14 cellular contexts compared by ENCODE assay signal in genomic region chr16:89739383-89739782, GRCh38. TPM values are rescaled to one million over a fixed set of nuclear protein-coding genes. Genes with fewer than 3 reads are reported as not detected.
DNase-seq lines count a peak whose midpoint lies in the region; ATAC-seq and TF ChIP-seq lines count a peak whose summit lies in the region.
"Had no signal": no experiment of that assay in that cellular context is flagged by ENCODE, and none has a peak within 500 bp of the region (broad histone marks: within the 10 kb centered on the region; RNA-seq: fewer than 3 reads in every experiment).

No MANE protein-coding gene starts in this region.

- H3K27me3 ChIP-seq in cardiac muscle cell (no peaks in the 10 kb centered on the region), heart right ventricle (no peaks in the 10 kb centered on the region), gastrocnemius medialis (no peaks in the 10 kb centered on the region)

- H3K36me3 Mint-ChIP-seq in immature natural killer cell, result peaks cover 15 to 45% (median 16%) of the 10 kb centered on the region in 3 donors

- in situ Hi-C loops in gastrocnemius medialis (cut with MboI; ENCODE audit: low sequenced_read_pairs in 4 of 4), result no loop called here

- no peak overlapping the region for H3K4me3 ChIP-seq in cardiac muscle cell
- H3K4me3 ChIP-seq in heart right ventricle, result no peak overlapping the region
- H3K4me3 ChIP-seq in HEK293 (ENCODE audit: low read depth, low read length), result no peak overlapping the region
- H3K4me3 ChIP-seq in gastrocnemius medialis, result no peak overlapping the region

- no peak for TF ChIP-seq CTCF in cardiac muscle cell (IDR thresholded peaks at IDR 0.05; ENCODE audit: low read depth, low read length)
- TF ChIP-seq CTCF in heart right ventricle (IDR thresholded peaks at IDR 0.05), result no peak
- TF ChIP-seq CTCF in HEK293 (tag by site-specific recombination; IDR thresholded peaks at IDR 0.05), result no peak
- TF ChIP-seq CTCF in gastrocnemius medialis (IDR thresholded peaks at IDR 0.05 in 4 of 5, conservative IDR thresholded peaks at IDR 0.05 in 1 of 5), result no peak

- intact Hi-C loops in heart right ventricle (cut with DNase I) (no loop called here), gastrocnemius medialis (cut with DNase I; ENCODE audit: low total_unique reads) (no loop called here)

- DNase-seq in cardiac muscle cell (ENCODE audit: low read depth in 1 of 2, low spot score in 1 of 2), result no peak
- DNase-seq in heart right ventricle, result no peak
- DNase-seq in immature natural killer cell, result no peak
- no peak for DNase-seq in H4 (ENCODE audit: low spot score)
- no peak for DNase-seq in gastrocnemius medialis
- DNase-seq: CD4-positive, alpha-beta memory T cell; H9; NCI-H1417; NCI-H1930; NCI-H2171; NCI-H510A treated with DMSO at 0.1 percent for 48 hours; SHP77 treated with DMSO at 0.1 percent for 48 hours had no signal

- H3K27ac ChIP-seq in cardiac muscle cell (peak overlapping the region; percentile 61), heart right ventricle (no peak overlapping the region), HEK293 (ENCODE audit: extremely low read depth, low read depth, low read length) (no peak overlapping the region), gastrocnemius medialis (no peak overlapping the region)

- H3K4me1 Mint-ChIP-seq in immature natural killer cell, result peaks cover 58 to 63% of the 10 kb centered on the region in 2 donors
- H3K4me1 Mint-ChIP-seq: H9 had no signal

- TF ChIP-seq POLR2A in gastrocnemius medialis (IDR thresholded peaks at IDR 0.05), result no peak

- peaks cover 40% of the 10 kb centered on the region for H3K36me3 ChIP-seq in cardiac muscle cell
- peaks cover 5 to 80% (median 56%) of the 10 kb centered on the region in 9 donors for H3K36me3 ChIP-seq in heart right ventricle
- peaks cover 53 to 97% of the 10 kb centered on the region in 2 experiments; a peak in 2 of 3 replicates for H3K36me3 ChIP-seq in HEK293 (ENCODE audit: control insufficient read depth in 2 of 2, insufficient read depth in 1 of 2, low read length in 2 of 2)
- H3K36me3 ChIP-seq in gastrocnemius medialis, result peaks cover 0 to 60% of the 10 kb centered on the region in 2 donors

- ATAC-seq in heart right ventricle (no peak), gastrocnemius medialis (no peak), GM19467 (IDR thresholded peaks at IDR 0.05; ENCODE audit: unreplicated experiment) (no peak)

- H3K4me3 Mint-ChIP-seq in immature natural killer cell, result no peak overlapping the region
- H3K4me3 Mint-ChIP-seq: CD4-positive, alpha-beta memory T cell; H9 had no signal

- H3K27me3 Mint-ChIP-seq in immature natural killer cell (ENCODE audit: low read depth in 3 of 3), result peaks cover 18 to 27% (median 25%) of the 10 kb centered on the region in 3 donors
- H3K27me3 Mint-ChIP-seq: CD4-positive, alpha-beta memory T cell had no signal

- POLR2A ChIA-PET in HEK293 (lab: Yijun Ruan, JAX), result interaction anchor here (0.9 to 2.0 kb wide), 3 partner anchors 33 to 134 kb away, joined by 3 to 6 read pairs (median 4); partner anchors contain the start of genes FANCA and TCF25

- CTCF ChIA-PET in HEK293 (lab: Yijun Ruan, JAX), result interaction anchor here (0.6 to 0.7 kb wide), 2 partner anchors 26 to 40 kb away, joined by 3 read pairs; no protein-coding TSS in a partner anchor

- peaks cover 18% of the 10 kb centered on the region for H3K4me1 ChIP-seq in cardiac muscle cell (ENCODE audit: low read depth)
- peaks cover 0 to 3% (median 0%) of the 10 kb centered on the region in 9 donors for H3K4me1 ChIP-seq in heart right ventricle
- H3K4me1 ChIP-seq in HEK293 (ENCODE audit: control insufficient read depth, insufficient read depth, low read length), result no peaks in the 10 kb centered on the region
- no peaks in the 10 kb centered on the region for H3K4me1 ChIP-seq in gastrocnemius medialis

- 78 to 85% methylated on average over 9 of the region's 9 CpGs for WGBS in heart right ventricle, 2 donors

- no peaks in the 10 kb centered on the region for H3K9me3 ChIP-seq in cardiac muscle cell (ENCODE audit: low read depth)
- H3K9me3 ChIP-seq in heart right ventricle, result no peaks in the 10 kb centered on the region
- no peaks in the 10 kb centered on the region for H3K9me3 ChIP-seq in HEK293 (ENCODE audit: control insufficient read depth, insufficient read depth, low read depth, low read length)
- no peaks in the 10 kb centered on the region for H3K9me3 ChIP-seq in gastrocnemius medialis

- H3K9me3 Mint-ChIP-seq in immature natural killer cell, result no peaks in the 10 kb centered on the region
- H3K9me3 Mint-ChIP-seq: CD4-positive, alpha-beta memory T cell; H9 had no signal

- peak overlapping the region in 5 of 6 donors; percentile 23 to 89 (median 60) for H3K27ac Mint-ChIP-seq in immature natural killer cell

TF ChIP-seq in HEK293, 187 proteins besides CTCF, POLR2A, EP300 and RAD21:
- peak; percentile 47; the same call in 1 of the 2 replicates for TF ChIP-seq GLIS2 (tag by site-specific recombination; IDR thresholded peaks at IDR 0.05)
- no peak for TF ChIP-seq ZNF426 (tag by site-specific recombination; IDR thresholded peaks at IDR 0.05)
- peak; percentile 95 for TF ChIP-seq GLIS1 (tag by site-specific recombination; IDR thresholded peaks at IDR 0.05)

RNA-seq across cellular contexts. Expression of gene ZNF276, which starts 18.0 kb away (rescaled TPM):
- total RNA-seq in cardiac muscle cell (30.4 and 43.2 TPM in 2 replicates), heart right ventricle (10 to 100 TPM in 9 of 10 donors, 1 to 10 TPM in 1; 8.2 to 16.0 (median 12.8) TPM), gastrocnemius medialis (10 to 100 TPM; 11.1 to 13.6 (median 11.5) TPM)
- polyA plus RNA-seq in cardiac muscle cell (16.2 and 22.5 TPM in 2 replicates), heart right ventricle (10 to 100 TPM; 12.2 to 29.3 TPM), immature natural killer cell (10 to 100 TPM; 20.6 to 91.6 (median 30.0) TPM)
- total RNA-seq in H4 (2014; rRNA removed; shearing (Covaris generic)), result 5.9 and 6.9 TPM in 2 replicates

RNA-seq across cellular contexts. Expression of gene VPS9D1, which starts 18.7 kb away (rescaled TPM):
- 21.3 and 30.0 TPM in 2 replicates for total RNA-seq in cardiac muscle cell
- 15.4 and 22.3 TPM in 2 replicates for polyA plus RNA-seq in cardiac muscle cell
- total RNA-seq in heart right ventricle, result 10 to 100 TPM in 9 of 10 donors, 1 to 10 TPM in 1; 9.3 to 15.6 (median 11.8) TPM
- 10 to 100 TPM in 1 of 2 donors, 1 to 10 TPM in 1; 7.0 to 41.0 TPM for polyA plus RNA-seq in heart right ventricle
- 1 to 10 TPM in 1 of 3 donors, under 1 TPM in 2; 0.65 to 1.3 (median 0.96) TPM for polyA plus RNA-seq in immature natural killer cell
- 4.1 and 6.0 TPM in 2 replicates for total RNA-seq in H4 (2014; rRNA removed; shearing (Covaris generic))
- total RNA-seq in gastrocnemius medialis, result 1 to 10 TPM; 2.3 to 9.4 (median 3.4) TPM

RNA-seq across cellular contexts. Expression of gene SPATA2L, which starts 37.9 kb away (rescaled TPM):
- 15.5 and 25.2 TPM in 2 replicates for total RNA-seq in cardiac muscle cell
- polyA plus RNA-seq in cardiac muscle cell, result 12.3 and 17.1 TPM in 2 replicates
- 1 to 10 TPM; 1.9 to 4.1 (median 2.9) TPM for total RNA-seq in heart right ventricle
- polyA plus RNA-seq in heart right ventricle, result 10 to 100 TPM in 1 of 2 donors, 1 to 10 TPM in 1; 3.2 to 13.0 TPM
- polyA plus RNA-seq in immature natural killer cell, result 10 to 100 TPM in 2 of 3 donors, 1 to 10 TPM in 1; 4.7 to 14.5 (median 13.4) TPM
- 8.1 and 9.2 TPM in 2 replicates for total RNA-seq in H4 (2014; rRNA removed; shearing (Covaris generic))
- total RNA-seq in gastrocnemius medialis, result 1 to 10 TPM; 1.3 to 7.5 (median 3.2) TPM

RNA-seq across cellular contexts. Expression of gene CDK10, which starts 52.9 kb away (rescaled TPM):
- total RNA-seq in cardiac muscle cell, result 58.8 and 76.3 TPM in 2 replicates
- polyA plus RNA-seq in cardiac muscle cell, result 142 and 159 TPM in 2 replicates
- total RNA-seq in heart right ventricle, result 10 to 100 TPM; 14.7 to 31.4 (median 21.6) TPM
- 10 to 100 TPM; 35.9 to 63.4 TPM for polyA plus RNA-seq in heart right ventricle
- polyA plus RNA-seq in immature natural killer cell, result 10 to 100 TPM; 28.0 to 42.7 (median 35.2) TPM
- 23.0 and 37.5 TPM in 2 replicates for total RNA-seq in H4 (2014; rRNA removed; shearing (Covaris generic))
- 10 to 100 TPM; 16.9 to 26.1 (median 19.7) TPM for total RNA-seq in gastrocnemius medialis
